In the genomic region with DNA sequence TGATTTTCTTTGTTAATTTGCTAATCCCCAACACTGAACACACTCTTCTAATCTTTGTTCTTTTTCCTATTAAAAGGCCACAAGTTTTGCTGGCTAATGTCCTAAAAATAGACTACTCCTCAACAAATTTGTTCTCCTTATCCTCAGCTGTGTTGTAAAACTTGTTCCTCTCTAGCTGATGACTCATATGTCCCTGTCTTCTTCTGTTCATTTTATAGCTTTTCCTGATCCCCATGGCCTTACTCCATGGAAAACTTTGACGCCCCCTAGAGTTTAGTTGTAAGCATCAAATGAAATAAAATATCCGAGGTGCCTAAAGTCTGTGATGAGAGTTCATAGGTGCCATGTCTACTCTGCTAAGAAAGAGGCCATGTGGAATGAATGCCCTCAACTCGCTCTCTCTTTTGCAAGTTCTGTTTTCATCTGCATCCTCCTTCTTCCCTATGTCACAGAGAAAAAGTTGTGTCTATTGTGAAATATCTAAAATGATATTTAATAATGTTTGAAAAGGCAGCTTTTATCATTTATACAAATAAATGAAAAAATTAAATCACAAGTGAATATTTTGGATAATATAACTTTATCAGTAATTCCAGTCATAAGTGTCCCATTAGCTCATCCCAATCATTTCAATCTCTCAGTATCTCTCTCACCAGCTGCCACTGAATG, we compare ENCODE assay signal across 1 cellular context.
TF ChIP-seq lines count a peak whose summit lies in the region.

No MANE protein-coding gene starts in this region.

TF ChIP-seq in K562, 482 proteins besides CTCF, POLR2A, EP300 and RAD21 (continued from another document):
- TF ChIP-seq PHF20 (IDR thresholded peaks at IDR 0.05; ENCODE audit: partially characterized antibody) (no peak), HDAC2 (IDR thresholded peaks at IDR 0.05) (no peak), EHMT2 (IDR thresholded peaks at IDR 0.05) (peak; percentile 25; the same call in 1 of the 2 replicates), FOSL1 (tag; conservative IDR thresholded peaks at IDR 0.05) (peak; percentile 73), CEBPG (CRISPR knock-in tag; IDR thresholded peaks at IDR 0.05) (no peak), CEBPG (tag; conservative IDR thresholded peaks at IDR 0.05 in 1 of 2, IDR thresholded peaks at IDR 0.05 in 1 of 2) (peak in 1 of 2 experiments; percentile 42; a peak in 1 of 4 replicates), TAL1 (IDR thresholded peaks at IDR 0.05) (no peak), ZNF133 (CRISPR knock-in tag; IDR thresholded peaks at IDR 0.05) (no peak), ZNF41 (CRISPR knock-in tag; conservative IDR thresholded peaks at IDR 0.05) (no peak), ZFP30 (CRISPR knock-in tag; IDR thresholded peaks at IDR 0.05; ENCODE audit: borderline replicate concordance) (no peak), ZNF165 (CRISPR knock-in tag; IDR thresholded peaks at IDR 0.05; ENCODE audit: borderline replicate concordance) (no peak), RB1 (IDR thresholded peaks at IDR 0.05; ENCODE audit: low read depth) (no peak), PML (IDR thresholded peaks at IDR 0.05; ENCODE audit: low read length) (no peak), ZNF586 (CRISPR knock-in tag; conservative IDR thresholded peaks at IDR 0.05) (no peak), ZSCAN32 (CRISPR knock-in tag; IDR thresholded peaks at IDR 0.05) (no peak), NCOA1 (IDR thresholded peaks at IDR 0.05; ENCODE audit: low read depth) (no peak), SMARCA4 (IDR thresholded peaks at IDR 0.05) (peak; percentile 53; the same call in 1 of the 2 replicates), SMARCE1 (IDR thresholded peaks at IDR 0.05) (peak; percentile 56; the same call in 1 of the 2 replicates), EP400 (IDR thresholded peaks at IDR 0.05) (no peak), FOXP1 (CRISPR knock-in tag; IDR thresholded peaks at IDR 0.05) (no peak), ETV1 (tag; conservative IDR thresholded peaks at IDR 0.05; ENCODE audit: low read depth) (no peak)
- TF ChIP-seq, protein P1, sequence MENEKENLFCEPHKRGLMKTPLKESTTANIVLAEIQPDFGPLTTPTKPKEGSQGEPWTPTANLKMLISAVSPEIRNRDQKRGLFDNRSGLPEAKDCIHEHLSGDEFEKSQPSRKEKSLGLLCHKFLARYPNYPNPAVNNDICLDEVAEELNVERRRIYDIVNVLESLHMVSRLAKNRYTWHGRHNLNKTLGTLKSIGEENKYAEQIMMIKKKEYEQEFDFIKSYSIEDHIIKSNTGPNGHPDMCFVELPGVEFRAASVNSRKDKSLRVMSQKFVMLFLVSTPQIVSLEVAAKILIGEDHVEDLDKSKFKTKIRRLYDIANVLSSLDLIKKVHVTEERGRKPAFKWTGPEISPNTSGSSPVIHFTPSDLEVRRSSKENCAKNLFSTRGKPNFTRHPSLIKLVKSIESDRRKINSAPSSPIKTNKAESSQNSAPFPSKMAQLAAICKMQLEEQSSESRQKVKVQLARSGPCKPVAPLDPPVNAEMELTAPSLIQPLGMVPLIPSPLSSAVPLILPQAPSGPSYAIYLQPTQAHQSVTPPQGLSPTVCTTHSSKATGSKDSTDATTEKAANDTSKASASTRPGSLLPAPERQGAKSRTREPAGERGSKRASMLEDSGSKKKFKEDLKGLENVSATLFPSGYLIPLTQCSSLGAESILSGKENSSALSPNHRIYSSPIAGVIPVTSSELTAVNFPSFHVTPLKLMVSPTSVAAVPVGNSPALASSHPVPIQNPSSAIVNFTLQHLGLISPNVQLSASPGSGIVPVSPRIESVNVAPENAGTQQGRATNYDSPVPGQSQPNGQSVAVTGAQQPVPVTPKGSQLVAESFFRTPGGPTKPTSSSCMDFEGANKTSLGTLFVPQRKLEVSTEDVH (IDR thresholded peaks at IDR 0.05; ENCODE audit: low read depth, partially characterized antibody), result no peak
- TF ChIP-seq, protein P2, sequence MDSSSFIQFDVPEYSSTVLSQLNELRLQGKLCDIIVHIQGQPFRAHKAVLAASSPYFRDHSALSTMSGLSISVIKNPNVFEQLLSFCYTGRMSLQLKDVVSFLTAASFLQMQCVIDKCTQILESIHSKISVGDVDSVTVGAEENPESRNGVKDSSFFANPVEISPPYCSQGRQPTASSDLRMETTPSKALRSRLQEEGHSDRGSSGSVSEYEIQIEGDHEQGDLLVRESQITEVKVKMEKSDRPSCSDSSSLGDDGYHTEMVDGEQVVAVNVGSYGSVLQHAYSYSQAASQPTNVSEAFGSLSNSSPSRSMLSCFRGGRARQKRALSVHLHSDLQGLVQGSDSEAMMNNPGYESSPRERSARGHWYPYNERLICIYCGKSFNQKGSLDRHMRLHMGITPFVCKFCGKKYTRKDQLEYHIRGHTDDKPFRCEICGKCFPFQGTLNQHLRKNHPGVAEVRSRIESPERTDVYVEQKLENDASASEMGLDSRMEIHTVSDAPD (CRISPR knock-in tag; IDR thresholded peaks at IDR 0.05), result no peak
- TF ChIP-seq, protein P3, sequence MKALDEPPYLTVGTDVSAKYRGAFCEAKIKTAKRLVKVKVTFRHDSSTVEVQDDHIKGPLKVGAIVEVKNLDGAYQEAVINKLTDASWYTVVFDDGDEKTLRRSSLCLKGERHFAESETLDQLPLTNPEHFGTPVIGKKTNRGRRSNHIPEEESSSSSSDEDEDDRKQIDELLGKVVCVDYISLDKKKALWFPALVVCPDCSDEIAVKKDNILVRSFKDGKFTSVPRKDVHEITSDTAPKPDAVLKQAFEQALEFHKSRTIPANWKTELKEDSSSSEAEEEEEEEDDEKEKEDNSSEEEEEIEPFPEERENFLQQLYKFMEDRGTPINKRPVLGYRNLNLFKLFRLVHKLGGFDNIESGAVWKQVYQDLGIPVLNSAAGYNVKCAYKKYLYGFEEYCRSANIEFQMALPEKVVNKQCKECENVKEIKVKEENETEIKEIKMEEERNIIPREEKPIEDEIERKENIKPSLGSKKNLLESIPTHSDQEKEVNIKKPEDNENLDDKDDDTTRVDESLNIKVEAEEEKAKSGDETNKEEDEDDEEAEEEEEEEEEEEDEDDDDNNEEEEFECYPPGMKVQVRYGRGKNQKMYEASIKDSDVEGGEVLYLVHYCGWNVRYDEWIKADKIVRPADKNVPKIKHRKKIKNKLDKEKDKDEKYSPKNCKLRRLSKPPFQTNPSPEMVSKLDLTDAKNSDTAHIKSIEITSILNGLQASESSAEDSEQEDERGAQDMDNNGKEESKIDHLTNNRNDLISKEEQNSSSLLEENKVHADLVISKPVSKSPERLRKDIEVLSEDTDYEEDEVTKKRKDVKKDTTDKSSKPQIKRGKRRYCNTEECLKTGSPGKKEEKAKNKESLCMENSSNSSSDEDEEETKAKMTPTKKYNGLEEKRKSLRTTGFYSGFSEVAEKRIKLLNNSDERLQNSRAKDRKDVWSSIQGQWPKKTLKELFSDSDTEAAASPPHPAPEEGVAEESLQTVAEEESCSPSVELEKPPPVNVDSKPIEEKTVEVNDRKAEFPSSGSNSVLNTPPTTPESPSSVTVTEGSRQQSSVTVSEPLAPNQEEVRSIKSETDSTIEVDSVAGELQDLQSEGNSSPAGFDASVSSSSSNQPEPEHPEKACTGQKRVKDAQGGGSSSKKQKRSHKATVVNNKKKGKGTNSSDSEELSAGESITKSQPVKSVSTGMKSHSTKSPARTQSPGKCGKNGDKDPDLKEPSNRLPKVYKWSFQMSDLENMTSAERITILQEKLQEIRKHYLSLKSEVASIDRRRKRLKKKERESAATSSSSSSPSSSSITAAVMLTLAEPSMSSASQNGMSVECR (CRISPR knock-in tag; IDR thresholded peaks at IDR 0.05), result no peak
- TF ChIP-seq, protein P4, sequence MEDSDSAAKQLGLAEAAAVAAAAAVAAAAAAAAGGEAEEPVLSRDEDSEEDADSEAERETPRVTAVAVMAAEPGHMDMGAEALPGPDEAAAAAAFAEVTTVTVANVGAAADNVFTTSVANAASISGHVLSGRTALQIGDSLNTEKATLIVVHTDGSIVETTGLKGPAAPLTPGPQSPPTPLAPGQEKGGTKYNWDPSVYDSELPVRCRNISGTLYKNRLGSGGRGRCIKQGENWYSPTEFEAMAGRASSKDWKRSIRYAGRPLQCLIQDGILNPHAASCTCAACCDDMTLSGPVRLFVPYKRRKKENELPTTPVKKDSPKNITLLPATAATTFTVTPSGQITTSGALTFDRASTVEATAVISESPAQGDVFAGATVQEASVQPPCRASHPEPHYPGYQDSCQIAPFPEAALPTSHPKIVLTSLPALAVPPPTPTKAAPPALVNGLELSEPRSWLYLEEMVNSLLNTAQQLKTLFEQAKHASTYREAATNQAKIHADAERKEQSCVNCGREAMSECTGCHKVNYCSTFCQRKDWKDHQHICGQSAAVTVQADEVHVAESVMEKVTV (CRISPR knock-in tag; IDR thresholded peaks at IDR 0.05), result no peak
- TF ChIP-seq, protein P5, sequence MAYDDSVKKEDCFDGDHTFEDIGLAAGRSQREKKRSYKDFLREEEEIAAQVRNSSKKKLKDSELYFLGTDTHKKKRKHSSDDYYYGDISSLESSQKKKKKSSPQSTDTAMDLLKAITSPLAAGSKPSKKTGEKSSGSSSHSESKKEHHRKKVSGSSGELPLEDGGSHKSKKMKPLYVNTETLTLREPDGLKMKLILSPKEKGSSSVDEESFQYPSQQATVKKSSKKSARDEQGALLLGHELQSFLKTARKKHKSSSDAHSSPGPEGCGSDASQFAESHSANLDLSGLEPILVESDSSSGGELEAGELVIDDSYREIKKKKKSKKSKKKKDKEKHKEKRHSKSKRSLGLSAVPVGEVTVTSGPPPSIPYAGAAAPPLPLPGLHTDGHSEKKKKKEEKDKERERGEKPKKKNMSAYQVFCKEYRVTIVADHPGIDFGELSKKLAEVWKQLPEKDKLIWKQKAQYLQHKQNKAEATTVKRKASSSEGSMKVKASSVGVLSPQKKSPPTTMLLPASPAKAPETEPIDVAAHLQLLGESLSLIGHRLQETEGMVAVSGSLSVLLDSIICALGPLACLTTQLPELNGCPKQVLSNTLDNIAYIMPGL (CRISPR knock-in tag; IDR thresholded peaks at IDR 0.05), result no peak
